1 cellular context compared by ENCODE assay signal in the genomic region with DNA sequence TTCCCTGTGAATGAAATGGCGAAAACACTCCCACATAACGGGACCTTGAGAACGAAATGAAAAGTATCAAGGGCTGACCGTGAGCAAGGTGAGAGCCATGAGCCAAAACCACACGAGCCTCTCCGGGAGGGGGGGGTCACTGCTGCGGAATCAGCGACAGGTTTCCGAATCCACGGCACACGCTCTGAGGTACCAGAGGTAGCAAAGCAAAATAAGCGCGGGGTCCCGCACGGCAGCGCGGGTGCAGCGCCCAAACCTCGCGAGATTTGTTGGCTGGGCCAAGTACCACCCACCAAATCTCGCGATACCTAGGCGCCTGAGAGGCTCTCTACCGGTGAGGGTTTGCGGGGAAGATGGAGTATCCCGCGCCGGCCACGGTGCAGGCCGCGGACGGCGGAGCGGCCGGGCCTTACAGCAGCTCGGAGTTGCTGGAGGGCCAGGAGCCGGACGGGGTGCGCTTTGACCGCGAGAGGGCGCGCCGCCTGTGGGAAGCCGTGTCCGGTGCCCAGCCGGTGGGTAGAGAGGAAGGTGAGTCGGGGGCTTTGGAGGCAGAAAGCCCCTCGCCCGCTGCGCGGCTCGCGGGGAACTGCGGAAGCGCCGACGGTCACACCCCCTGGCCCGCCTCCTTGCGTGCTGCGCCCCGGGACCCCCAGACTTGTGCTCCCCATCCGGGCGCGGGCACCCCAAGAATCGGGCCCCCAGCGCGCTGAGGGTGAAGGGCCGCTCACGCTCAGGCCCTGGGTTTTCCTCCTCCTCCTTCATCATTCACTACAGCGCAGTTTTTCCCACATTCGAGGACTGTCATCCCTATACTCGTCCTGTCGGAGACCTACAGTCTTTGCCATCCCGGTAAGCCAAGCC.
TF ChIP-seq lines count a peak whose summit lies in the region.

A gene with protein sequence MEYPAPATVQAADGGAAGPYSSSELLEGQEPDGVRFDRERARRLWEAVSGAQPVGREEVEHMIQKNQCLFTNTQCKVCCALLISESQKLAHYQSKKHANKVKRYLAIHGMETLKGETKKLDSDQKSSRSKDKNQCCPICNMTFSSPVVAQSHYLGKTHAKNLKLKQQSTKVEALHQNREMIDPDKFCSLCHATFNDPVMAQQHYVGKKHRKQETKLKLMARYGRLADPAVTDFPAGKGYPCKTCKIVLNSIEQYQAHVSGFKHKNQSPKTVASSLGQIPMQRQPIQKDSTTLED (plus strand): TSS at position 311 of the 861 bp plus-strand sequence. CDS start 43 bp downstream, at position 354.

TF ChIP-seq in HepG2, 621 proteins besides CTCF, POLR2A, EP300 and RAD21 (continued from another document and continues in another):
- TF ChIP-seq HOXA9 (CRISPR knock-in tag; IDR thresholded peaks at IDR 0.05; ENCODE audit: borderline replicate concordance) (no peak), ZNF576 (CRISPR knock-in tag; IDR thresholded peaks at IDR 0.05) (no peak), REPIN1 (CRISPR knock-in tag; IDR thresholded peaks at IDR 0.05; ENCODE audit: borderline replicate concordance, low read depth) (peak; percentile 89), PAX8 (CRISPR knock-in tag; IDR thresholded peaks at IDR 0.05; ENCODE audit: borderline replicate concordance) (0 out of 2 replicates have a peak, but pooled peaks have one; percentile 26), ZNF709 (CRISPR knock-in tag; IDR thresholded peaks at IDR 0.05) (peak; percentile 67), ZNF460 (CRISPR knock-in tag; IDR thresholded peaks at IDR 0.05; ENCODE audit: borderline replicate concordance) (no peak), SYNCRIP (IDR thresholded peaks at IDR 0.05; ENCODE audit: insufficient read depth, low read depth, low read length) (no peak), PAF1 (CRISPR knock-in tag; IDR thresholded peaks at IDR 0.05) (no peak), MATR3 (CRISPR knock-in tag; IDR thresholded peaks at IDR 0.05) (no peak), ZNF619 (CRISPR knock-in tag; IDR thresholded peaks at IDR 0.05) (peak; percentile 89), CHD2 (IDR thresholded peaks at IDR 0.05; ENCODE audit: low read depth, low read length) (peak; percentile 98), NFRKB (IDR thresholded peaks at IDR 0.05) (no peak), TBX2 (CRISPR knock-in tag; IDR thresholded peaks at IDR 0.05; ENCODE audit: borderline replicate concordance) (peak; percentile 56; the same call in 1 of the 2 replicates), FOXO1 (CRISPR knock-in tag; IDR thresholded peaks at IDR 0.05) (peak; percentile 39; the same call in 1 of the 2 replicates), SAP130 (CRISPR knock-in tag; IDR thresholded peaks at IDR 0.05; ENCODE audit: low read depth) (peak; percentile 72), SP1 (IDR thresholded peaks at IDR 0.05) (no peak; the same call in 1 of the 2 replicates), SP1 (CRISPR knock-in tag; IDR thresholded peaks at IDR 0.05) (no peak), GABPB1 (CRISPR knock-in tag; IDR thresholded peaks at IDR 0.05) (peak; percentile 80; the same call in 1 of the 2 replicates), ZFP36L2 (CRISPR knock-in tag; IDR thresholded peaks at IDR 0.05) (peak; percentile 87; the same call in 1 of the 2 replicates), ZNF138 (CRISPR knock-in tag; IDR thresholded peaks at IDR 0.05; ENCODE audit: low read depth) (0 out of 2 replicates have a peak, but pooled peaks have one; percentile 9), NFKB2 (CRISPR knock-in tag; IDR thresholded peaks at IDR 0.05; ENCODE audit: borderline replicate concordance) (peak; percentile 80; the same call in 1 of the 2 replicates), ZNF678 (CRISPR knock-in tag; IDR thresholded peaks at IDR 0.05) (0 out of 2 replicates have a peak, but pooled peaks have one; percentile 25), MTERF4 (CRISPR knock-in tag; IDR thresholded peaks at IDR 0.05) (peak; percentile 47; the same call in 1 of the 2 replicates), ZBTB38 (CRISPR knock-in tag; IDR thresholded peaks at IDR 0.05) (no peak), NFKBIZ (CRISPR knock-in tag; IDR thresholded peaks at IDR 0.05) (no peak), MAFG (CRISPR knock-in tag; IDR thresholded peaks at IDR 0.05) (no peak), TEAD3 (CRISPR knock-in tag; optimal IDR thresholded peaks at IDR 0.05; ENCODE audit: borderline replicate concordance) (no peak), SMAD3 (CRISPR knock-in tag; IDR thresholded peaks at IDR 0.05) (peak; percentile 83), ZSCAN22 (CRISPR knock-in tag; IDR thresholded peaks at IDR 0.05) (no peak), SP2 (CRISPR knock-in tag; IDR thresholded peaks at IDR 0.05) (peak; percentile 14; the same call in 1 of the 2 replicates), YEATS4 (CRISPR knock-in tag; IDR thresholded peaks at IDR 0.05; ENCODE audit: borderline replicate concordance) (peak; percentile 75), FOSL2 (CRISPR knock-in tag; IDR thresholded peaks at IDR 0.05) (peak; percentile 13; the same call in 1 of the 2 replicates), ZKSCAN5 (CRISPR knock-in tag; IDR thresholded peaks at IDR 0.05) (no peak), KDM1A (CRISPR knock-in tag; IDR thresholded peaks at IDR 0.05) (no peak), MTA1 (CRISPR knock-in tag; IDR thresholded peaks at IDR 0.05; ENCODE audit: borderline replicate concordance) (peak; percentile 35; the same call in 1 of the 2 replicates), KAT8 (CRISPR knock-in tag; IDR thresholded peaks at IDR 0.05) (peak; percentile 69; the same call in 1 of the 2 replicates), MED1 (CRISPR knock-in tag; IDR thresholded peaks at IDR 0.05) (peak; percentile 42; the same call in 1 of the 2 replicates), TAF1 (CRISPR knock-in tag; IDR thresholded peaks at IDR 0.05) (peak; percentile 84), REXO4 (CRISPR knock-in tag; IDR thresholded peaks at IDR 0.05; ENCODE audit: borderline replicate concordance) (no peak), NONO (IDR thresholded peaks at IDR 0.05) (no peak), NONO (CRISPR knock-in tag; conservative IDR thresholded peaks at IDR 0.05) (peak; percentile 61), PITX1 (CRISPR knock-in tag; IDR thresholded peaks at IDR 0.05) (no peak), KDM6A (CRISPR knock-in tag; IDR thresholded peaks at IDR 0.05; ENCODE audit: low read depth) (no peak), RFX5 (IDR thresholded peaks at IDR 0.05; ENCODE audit: low read depth, low read length) (no peak), SP4 (CRISPR knock-in tag; IDR thresholded peaks at IDR 0.05) (peak; percentile 26; the same call in 1 of the 2 replicates), BCL6 (CRISPR knock-in tag; IDR thresholded peaks at IDR 0.05) (0 out of 2 replicates have a peak, but pooled peaks have one; percentile 10), CSRNP1 (CRISPR knock-in tag; IDR thresholded peaks at IDR 0.05) (peak; percentile 89; the same call in 1 of the 2 replicates), MXD4 (CRISPR knock-in tag; IDR thresholded peaks at IDR 0.05) (0 out of 2 replicates have a peak, but pooled peaks have one; percentile 47), EED (CRISPR knock-in tag; IDR thresholded peaks at IDR 0.05) (no peak; the same call in 1 of the 2 replicates), ZNF761 (CRISPR knock-in tag; conservative IDR thresholded peaks at IDR 0.05) (peak; percentile 37; the same call in 1 of the 2 replicates), ZFX (CRISPR knock-in tag; IDR thresholded peaks at IDR 0.05; ENCODE audit: low read depth) (peak; percentile 99), ZNF800 (CRISPR knock-in tag; IDR thresholded peaks at IDR 0.05) (no peak)
- TF ChIP-seq, protein P1, sequence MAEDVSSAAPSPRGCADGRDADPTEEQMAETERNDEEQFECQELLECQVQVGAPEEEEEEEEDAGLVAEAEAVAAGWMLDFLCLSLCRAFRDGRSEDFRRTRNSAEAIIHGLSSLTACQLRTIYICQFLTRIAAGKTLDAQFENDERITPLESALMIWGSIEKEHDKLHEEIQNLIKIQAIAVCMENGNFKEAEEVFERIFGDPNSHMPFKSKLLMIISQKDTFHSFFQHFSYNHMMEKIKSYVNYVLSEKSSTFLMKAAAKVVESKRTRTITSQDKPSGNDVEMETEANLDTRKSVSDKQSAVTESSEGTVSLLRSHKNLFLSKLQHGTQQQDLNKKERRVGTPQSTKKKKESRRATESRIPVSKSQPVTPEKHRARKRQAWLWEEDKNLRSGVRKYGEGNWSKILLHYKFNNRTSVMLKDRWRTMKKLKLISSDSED (CRISPR knock-in tag; IDR thresholded peaks at IDR 0.05), result no peak
- TF ChIP-seq, protein P2, sequence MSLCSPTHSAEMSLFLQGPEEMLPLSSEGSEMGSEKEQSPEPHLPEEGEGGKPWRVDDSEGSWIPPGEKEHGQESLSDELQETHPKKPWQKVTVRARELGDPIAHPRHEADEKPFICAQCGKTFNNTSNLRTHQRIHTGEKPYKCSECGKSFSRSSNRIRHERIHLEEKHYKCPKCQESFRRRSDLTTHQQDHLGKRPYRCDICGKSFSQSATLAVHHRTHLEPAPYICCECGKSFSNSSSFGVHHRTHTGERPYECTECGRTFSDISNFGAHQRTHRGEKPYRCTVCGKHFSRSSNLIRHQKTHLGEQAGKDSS (CRISPR knock-in tag; IDR thresholded peaks at IDR 0.05; ENCODE audit: borderline replicate concordance, low read depth), result peak; percentile 61; the same call in 1 of the 2 replicates
- TF ChIP-seq, protein P3, sequence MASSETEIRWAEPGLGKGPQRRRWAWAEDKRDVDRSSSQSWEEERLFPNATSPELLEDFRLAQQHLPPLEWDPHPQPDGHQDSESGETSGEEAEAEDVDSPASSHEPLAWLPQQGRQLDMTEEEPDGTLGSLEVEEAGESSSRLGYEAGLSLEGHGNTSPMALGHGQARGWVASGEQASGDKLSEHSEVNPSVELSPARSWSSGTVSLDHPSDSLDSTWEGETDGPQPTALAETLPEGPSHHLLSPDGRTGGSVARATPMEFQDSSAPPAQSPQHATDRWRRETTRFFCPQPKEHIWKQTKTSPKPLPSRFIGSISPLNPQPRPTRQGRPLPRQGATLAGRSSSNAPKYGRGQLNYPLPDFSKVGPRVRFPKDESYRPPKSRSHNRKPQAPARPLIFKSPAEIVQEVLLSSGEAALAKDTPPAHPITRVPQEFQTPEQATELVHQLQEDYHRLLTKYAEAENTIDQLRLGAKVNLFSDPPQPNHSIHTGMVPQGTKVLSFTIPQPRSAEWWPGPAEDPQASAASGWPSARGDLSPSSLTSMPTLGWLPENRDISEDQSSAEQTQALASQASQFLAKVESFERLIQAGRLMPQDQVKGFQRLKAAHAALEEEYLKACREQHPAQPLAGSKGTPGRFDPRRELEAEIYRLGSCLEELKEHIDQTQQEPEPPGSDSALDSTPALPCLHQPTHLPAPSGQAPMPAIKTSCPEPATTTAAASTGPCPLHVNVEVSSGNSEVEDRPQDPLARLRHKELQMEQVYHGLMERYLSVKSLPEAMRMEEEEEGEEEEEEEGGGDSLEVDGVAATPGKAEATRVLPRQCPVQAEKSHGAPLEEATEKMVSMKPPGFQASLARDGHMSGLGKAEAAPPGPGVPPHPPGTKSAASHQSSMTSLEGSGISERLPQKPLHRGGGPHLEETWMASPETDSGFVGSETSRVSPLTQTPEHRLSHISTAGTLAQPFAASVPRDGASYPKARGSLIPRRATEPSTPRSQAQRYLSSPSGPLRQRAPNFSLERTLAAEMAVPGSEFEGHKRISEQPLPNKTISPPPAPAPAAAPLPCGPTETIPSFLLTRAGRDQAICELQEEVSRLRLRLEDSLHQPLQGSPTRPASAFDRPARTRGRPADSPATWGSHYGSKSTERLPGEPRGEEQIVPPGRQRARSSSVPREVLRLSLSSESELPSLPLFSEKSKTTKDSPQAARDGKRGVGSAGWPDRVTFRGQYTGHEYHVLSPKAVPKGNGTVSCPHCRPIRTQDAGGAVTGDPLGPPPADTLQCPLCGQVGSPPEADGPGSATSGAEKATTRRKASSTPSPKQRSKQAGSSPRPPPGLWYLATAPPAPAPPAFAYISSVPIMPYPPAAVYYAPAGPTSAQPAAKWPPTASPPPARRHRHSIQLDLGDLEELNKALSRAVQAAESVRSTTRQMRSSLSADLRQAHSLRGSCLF (CRISPR knock-in tag; IDR thresholded peaks at IDR 0.05; ENCODE audit: borderline replicate concordance), result no peak
- TF ChIP-seq, protein P4, sequence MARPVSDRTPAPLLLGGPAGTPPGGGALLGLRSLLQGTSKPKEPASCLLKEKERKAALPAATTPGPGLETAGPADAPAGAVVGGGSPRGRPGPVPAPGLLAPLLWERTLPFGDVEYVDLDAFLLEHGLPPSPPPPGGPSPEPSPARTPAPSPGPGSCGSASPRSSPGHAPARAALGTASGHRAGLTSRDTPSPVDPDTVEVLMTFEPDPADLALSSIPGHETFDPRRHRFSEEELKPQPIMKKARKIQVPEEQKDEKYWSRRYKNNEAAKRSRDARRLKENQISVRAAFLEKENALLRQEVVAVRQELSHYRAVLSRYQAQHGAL (CRISPR knock-in tag; IDR thresholded peaks at IDR 0.05; ENCODE audit: not compliant biosample characterization), result peak; percentile 31
